ENCODE assay signal across 12 cellular contexts in the genomic region with DNA sequence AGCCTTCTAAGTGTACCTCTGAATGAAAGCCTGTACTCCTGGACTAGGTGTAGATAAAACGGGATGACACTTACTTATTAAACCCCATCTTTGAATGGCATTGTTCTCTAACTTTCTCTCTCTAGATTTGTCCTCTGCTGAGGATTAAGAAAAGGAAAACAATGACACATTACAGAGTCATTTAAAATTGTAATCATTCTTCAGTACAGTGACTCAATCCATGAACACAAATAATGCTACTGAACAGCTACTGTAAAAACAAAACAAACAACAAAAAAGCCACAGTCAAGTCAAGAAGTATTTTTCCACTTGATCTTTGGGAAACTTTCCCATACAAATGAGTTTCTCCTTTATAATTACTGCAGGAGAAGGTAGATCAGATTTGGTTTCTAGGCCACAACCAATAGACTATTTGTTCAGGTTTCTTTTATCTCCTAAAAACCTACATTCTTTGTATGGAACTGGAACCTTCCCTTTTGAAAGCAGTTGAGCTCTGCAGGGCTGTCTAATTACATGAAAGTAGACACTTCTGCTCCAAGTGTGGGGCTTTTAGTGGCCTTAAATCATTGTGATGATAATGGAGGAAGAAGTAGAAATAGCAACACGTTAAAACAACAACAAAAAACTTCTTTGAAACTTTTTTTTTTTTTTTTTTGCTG.
DNase-seq lines count a peak whose midpoint lies in the region; ATAC-seq, FAIRE-seq and TF ChIP-seq lines count a peak whose summit lies in the region.
"Had no signal": no experiment of that assay in that cellular context is flagged by ENCODE, and none has a peak within 500 bp of the region (broad histone marks: within the 10 kb centered on the region; RNA-seq: fewer than 3 reads in every experiment).

No MANE protein-coding gene starts in this region.

- CTCF ChIA-PET in GM12878 (lab: Yijun Ruan, JAX), result interaction anchor here (1.1 kb wide), 1 partner anchor 63 kb away, joined by 3 read pairs; no protein-coding TSS in a partner anchor

- no peak overlapping the region for H2AFZ ChIP-seq in GM12878 (ENCODE audit: control insufficient read depth, low read depth, low read length)
- H2AFZ ChIP-seq in MM.1S (ENCODE audit: low read length), result no peak overlapping the region

- DNase-seq in EL (peak; percentile 51), LHCN-M2 (ENCODE audit: low read depth) (peak; percentile 83), GM12878 (ENCODE audit: low read depth, low spot score) (no peak), myocyte (ENCODE audit: low read depth) (peak; percentile 20), MM.1S (no peak)
- no peak for DNase-seq in stimulated activated naive CD4-positive, alpha-beta T cell (lab: John Stamatoyannopoulos, UW)
- no peak for DNase-seq in activated CD8-positive, alpha-beta memory T cell treated with anti-CD3 and anti-CD28 coated beads, Interleukin-2, amount 50 U/mL, for 4 hours
- DNase-seq in effector CD4-positive, alpha-beta T cell, result no peak
- DNase-seq: activated CD8-positive, alpha-beta memory T cell treated with anti-CD3 and anti-CD28 coated beads for 24 hours; CD8-positive, alpha-beta memory T cell; midbrain; NCI-H187 had no signal

- 87% methylated on average over 2 of the region's 2 CpGs for WGBS in GM12878 (ENCODE audit: insufficient coverage, insufficient replicate concordance, low lambda C conversion rate, missing lambda C conversion rate)

- no peak for TF ChIP-seq RAD21 in GM12878 (IDR thresholded peaks at IDR 0.05; ENCODE audit: insufficient read depth, low read depth, low read length)

- H3F3A ChIP-seq in MM.1S (ENCODE audit: insufficient read depth, low read length), result no peaks in the 10 kb centered on the region

- TSS peak; percentile 45 for BruUV-seq in GM12878 (replicated peaks; lab: Mats Ljungman, UMichigan)

- POLR2A ChIA-PET in GM12878 (lab: Charles Lee), result interaction anchor here (0.6 kb wide), 2 partner anchors 15 to 142 kb away, joined by 3 to 5 read pairs; no protein-coding TSS in a partner anchor

- no peak overlapping the region for H3K27ac ChIP-seq in GM12878 (ENCODE audit: control insufficient read depth, insufficient read depth)
- no peak overlapping the region for H3K27ac ChIP-seq in MM.1S (ENCODE audit: low read length)

- H3K4me1 ChIP-seq in GM12878 (ENCODE audit: control insufficient read depth, insufficient read depth, low read length) (no peaks in the 10 kb centered on the region), MM.1S (ENCODE audit: low read length) (no peaks in the 10 kb centered on the region)

- RAD21 ChIA-PET in GM12878 (lab: Charles Lee; ENCODE audit: unreplicated experiment), result interaction anchor here (0.7 to 1.0 kb wide), 2 partner anchors 93 to 220 kb away, joined by 3 read pairs; no protein-coding TSS in a partner anchor

- no peak for TF ChIP-seq CTCF in GM12878 (IDR thresholded peaks at IDR 0.05 in 2 of 3, conservative IDR thresholded peaks at IDR 0.05 in 1 of 3; ENCODE audit: control insufficient read depth in 2 of 3, extremely low read depth in 1 of 3, insufficient read depth in 1 of 3, low read depth in 3 of 3, low read length in 3 of 3)
- TF ChIP-seq CTCF in MM.1S (IDR thresholded peaks at IDR 0.05; ENCODE audit: low read length), result no peak

- H3K79me2 ChIP-seq in GM12878 (ENCODE audit: control insufficient read depth, insufficient read depth, low read length) (no peaks in the 10 kb centered on the region), MM.1S (ENCODE audit: low read length) (no peaks in the 10 kb centered on the region)

- H3K4me3 ChIP-seq in GM12878, result no peak overlapping the region
- no peak overlapping the region for H3K4me3 ChIP-seq in MM.1S (ENCODE audit: low read length)

- TF ChIP-seq EP300 in GM12878 (IDR thresholded peaks at IDR 0.05; ENCODE audit: borderline replicate concordance in 1 of 2, control insufficient read depth in 1 of 2, low read depth in 2 of 2, low read length in 2 of 2), result no peak

- H3K27me3 ChIP-seq in GM12878 (replicated peaks in 1 of 2; ENCODE audit: control insufficient read depth in 2 of 2, insufficient read depth in 2 of 2, low read length in 1 of 2) (no peaks in the 10 kb centered on the region), MM.1S (replicated peaks; ENCODE audit: insufficient read depth, low read length) (no peaks in the 10 kb centered on the region)

- SMC1A ChIA-PET in GM12878 (lab: Charles Lee; ENCODE audit: uncharacterized antibody, unreplicated experiment), result no interaction called here

- TF ChIP-seq POLR2A in GM12878 (IDR thresholded peaks at IDR 0.05; ENCODE audit: low read depth, low read length), result no peak

- H3K9me3 ChIP-seq in GM12878 (replicated peaks; ENCODE audit: control insufficient read depth, insufficient read depth, low read length) (no peaks in the 10 kb centered on the region), MM.1S (replicated peaks; ENCODE audit: insufficient read depth, low read length) (no peaks in the 10 kb centered on the region)

- no peak for FAIRE-seq in GM12878 (lab: Jason Lieb, UNC)

- H3K4me2 ChIP-seq in GM12878 (ENCODE audit: control insufficient read depth, insufficient read depth) (no peak overlapping the region), MM.1S (ENCODE audit: low read depth, low read length) (no peak overlapping the region)

- no peak for ATAC-seq in GM12878

- intact Hi-C loops in GM12878 (cut with micrococcal nuclease; ENCODE audit: unreplicated experiment), result no loop called here

- H3K9ac ChIP-seq in GM12878 (ENCODE audit: control insufficient read depth, insufficient read depth, low read length), result no peak overlapping the region
- no peak overlapping the region for H3K9ac ChIP-seq in MM.1S (ENCODE audit: low read length)

- in situ Hi-C loops in GM12878 (cut with MboI), result no loop called here

- H3K36me3 ChIP-seq in GM12878 (ENCODE audit: control insufficient read depth in 2 of 2, insufficient read depth in 2 of 2, low read length in 1 of 2), result peaks cover 0 to 12% of the 10 kb centered on the region in 2 experiments; a peak in 3 of 4 replicates
- H3K36me3 ChIP-seq in MM.1S (replicated peaks; ENCODE audit: insufficient read depth, low read length), result no peaks in the 10 kb centered on the region

- no peaks in the 10 kb centered on the region for H3K9me2 ChIP-seq in MM.1S (replicated peaks; ENCODE audit: insufficient read depth, low read length)

- H4K20me1 ChIP-seq in GM12878 (ENCODE audit: control insufficient read depth, insufficient read depth) (no peaks in the 10 kb centered on the region), MM.1S (ENCODE audit: insufficient read depth, low read length) (no peaks in the 10 kb centered on the region)

TF ChIP-seq in GM12878, 131 proteins besides CTCF, POLR2A, EP300 and RAD21:
- no peak for TF ChIP-seq TBL1XR1 (IDR thresholded peaks at IDR 0.05; ENCODE audit: low read depth, low read length)
- TF ChIP-seq, protein P1, sequence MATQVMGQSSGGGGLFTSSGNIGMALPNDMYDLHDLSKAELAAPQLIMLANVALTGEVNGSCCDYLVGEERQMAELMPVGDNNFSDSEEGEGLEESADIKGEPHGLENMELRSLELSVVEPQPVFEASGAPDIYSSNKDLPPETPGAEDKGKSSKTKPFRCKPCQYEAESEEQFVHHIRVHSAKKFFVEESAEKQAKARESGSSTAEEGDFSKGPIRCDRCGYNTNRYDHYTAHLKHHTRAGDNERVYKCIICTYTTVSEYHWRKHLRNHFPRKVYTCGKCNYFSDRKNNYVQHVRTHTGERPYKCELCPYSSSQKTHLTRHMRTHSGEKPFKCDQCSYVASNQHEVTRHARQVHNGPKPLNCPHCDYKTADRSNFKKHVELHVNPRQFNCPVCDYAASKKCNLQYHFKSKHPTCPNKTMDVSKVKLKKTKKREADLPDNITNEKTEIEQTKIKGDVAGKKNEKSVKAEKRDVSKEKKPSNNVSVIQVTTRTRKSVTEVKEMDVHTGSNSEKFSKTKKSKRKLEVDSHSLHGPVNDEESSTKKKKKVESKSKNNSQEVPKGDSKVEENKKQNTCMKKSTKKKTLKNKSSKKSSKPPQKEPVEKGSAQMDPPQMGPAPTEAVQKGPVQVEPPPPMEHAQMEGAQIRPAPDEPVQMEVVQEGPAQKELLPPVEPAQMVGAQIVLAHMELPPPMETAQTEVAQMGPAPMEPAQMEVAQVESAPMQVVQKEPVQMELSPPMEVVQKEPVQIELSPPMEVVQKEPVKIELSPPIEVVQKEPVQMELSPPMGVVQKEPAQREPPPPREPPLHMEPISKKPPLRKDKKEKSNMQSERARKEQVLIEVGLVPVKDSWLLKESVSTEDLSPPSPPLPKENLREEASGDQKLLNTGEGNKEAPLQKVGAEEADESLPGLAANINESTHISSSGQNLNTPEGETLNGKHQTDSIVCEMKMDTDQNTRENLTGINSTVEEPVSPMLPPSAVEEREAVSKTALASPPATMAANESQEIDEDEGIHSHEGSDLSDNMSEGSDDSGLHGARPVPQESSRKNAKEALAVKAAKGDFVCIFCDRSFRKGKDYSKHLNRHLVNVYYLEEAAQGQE (IDR thresholded peaks at IDR 0.05; ENCODE audit: low read depth, low read length), result no peak
- TF ChIP-seq HSF1 (IDR thresholded peaks at IDR 0.05; ENCODE audit: low read depth, low read length), result no peak
- no peak for TF ChIP-seq SMC3 (IDR thresholded peaks at IDR 0.05; ENCODE audit: borderline replicate concordance, low read length)
- TF ChIP-seq NR2C2 (IDR thresholded peaks at IDR 0.05; ENCODE audit: borderline replicate concordance, control insufficient read depth, insufficient read length, low read depth), result no peak
- no peak for TF ChIP-seq ZZZ3 (IDR thresholded peaks at IDR 0.05; ENCODE audit: control insufficient read depth, insufficient read length, low read depth)

Comparison
In these comparisons a context has a peak if more than half of its experiments do, and no peak if none do; other contexts are left out.
1. DNase-seq: peak in EL (single experiment), LHCN-M2 (single experiment) and myocyte (single experiment); none in GM12878 (single experiment), stimulated activated naive CD4-positive, alpha-beta T cell (0 of 6), MM.1S (single experiment), activated CD8-positive, alpha-beta memory T cell treated with anti-CD3 and anti-CD28 coated beads, Interleukin-2, amount 50 U/mL, for 4 hours (single experiment) and effector CD4-positive, alpha-beta T cell (single experiment).